In the genomic region with DNA sequence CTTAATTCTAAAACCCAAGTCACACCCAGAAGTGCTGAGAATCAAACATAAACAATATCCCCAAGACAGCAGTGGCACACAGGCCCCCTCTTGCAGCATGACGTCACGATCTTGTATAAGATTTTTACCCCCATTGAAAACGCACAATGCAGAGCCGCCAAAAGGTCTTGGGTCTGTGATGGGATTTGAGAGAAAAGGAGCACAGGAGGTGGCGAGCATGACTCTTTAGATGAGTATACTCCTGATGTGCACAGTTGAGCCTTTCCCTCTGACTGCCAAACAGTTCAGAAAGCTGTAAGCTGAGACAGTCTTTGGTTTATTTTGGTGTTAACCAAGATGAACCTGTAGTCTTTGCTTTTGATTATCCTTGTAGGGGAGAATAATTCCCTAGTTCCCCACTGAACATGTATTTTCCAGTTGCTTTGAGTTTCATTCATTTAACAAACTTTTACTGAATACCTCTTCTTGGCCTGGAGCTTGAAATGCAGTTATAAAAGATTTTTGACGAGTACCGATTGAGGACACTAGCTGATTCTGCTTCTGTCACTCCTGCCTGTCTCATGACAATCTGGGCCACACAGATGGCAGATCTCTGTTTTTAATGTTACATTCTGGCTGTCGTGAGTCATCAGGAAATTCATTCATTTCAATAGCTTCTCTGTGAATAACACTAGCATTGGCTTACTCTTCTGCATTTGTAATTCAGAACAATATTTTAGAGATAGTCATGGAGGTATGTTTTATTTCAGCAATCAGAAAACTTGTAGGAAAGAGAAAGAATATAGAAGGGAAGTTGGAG, we compare ENCODE assay signal across 15 cellular contexts. TPM values are rescaled to one million over a fixed set of nuclear protein-coding genes. Genes with fewer than 3 reads are reported as not detected.
DNase-seq lines count a peak whose midpoint lies in the region; TF ChIP-seq lines count a peak whose summit lies in the region.
"Had no signal": no experiment of that assay in that cellular context is flagged by ENCODE, and none has a peak within 500 bp of the region (broad histone marks: within the 10 kb centered on the region; RNA-seq: fewer than 3 reads in every experiment).

No MANE protein-coding gene starts in this region.

- in situ Hi-C loops in brain microvascular endothelial cell (cut with HindIII; ENCODE audit: low pct_ligation_motif_present, low sequenced_read_pairs): no loop called here

- TF ChIP-seq CTCF in brain microvascular endothelial cell (IDR thresholded peaks at IDR 0.05; ENCODE audit: low read depth, low read length, missing control alignments): no peak

- H3K4me3 ChIP-seq in brain microvascular endothelial cell (ENCODE audit: low read depth, low read length): no peak overlapping the region
- H3K4me3 ChIP-seq: skin epidermis, upper lobe of right lung had no signal

- H3K27me3 ChIP-seq in brain microvascular endothelial cell (replicated peaks): no peaks in the 10 kb centered on the region
- H3K27me3 ChIP-seq: upper lobe of right lung had no signal

- peak overlapping the region; percentile 39 for H3K27ac ChIP-seq in brain microvascular endothelial cell
- H3K27ac ChIP-seq: C4-2B, skin epidermis, upper lobe of right lung had no signal

- no peaks in the 10 kb centered on the region for H3K36me3 ChIP-seq in brain microvascular endothelial cell (replicated peaks)
- H3K36me3 ChIP-seq: upper lobe of right lung had no signal

- peak; percentile 88 for DNase-seq in COLO829 (ENCODE audit: low spot score)
- DNase-seq in LHCN-M2 (ENCODE audit: low read depth): peak; percentile 56
- DNase-seq in brain microvascular endothelial cell: peak; percentile 57
- DNase-seq in lung microvascular endothelial cell (ENCODE audit: low read depth in 2 of 2): peak; percentile 62 to 80
- no peak for DNase-seq in dedifferentiated amniotic fluid mesenchymal stem cell (ENCODE audit: extremely low spot score)
- DNase-seq in HT-29 (ENCODE audit: low spot score): no peak
- no peak for DNase-seq in NCI-H2196 treated with DMSO at 0.1 percent for 48 hours (lab: John Stamatoyannopoulos, UW; ENCODE audit: unreplicated experiment)
- no peak for DNase-seq in NCI-H2029 treated with DMSO at 0.1 percent for 48 hours (lab: John Stamatoyannopoulos, UW)
- DNase-seq: activated effector memory CD4-positive, alpha-beta T cell treated with anti-CD3 and anti-CD28 coated beads, Interleukin-2, amount 50 U/mL, for 16 hours; GOT3; NCI-H526; upper lobe of right lung had no signal

RNA-seq across cellular contexts. Expression of a gene that starts 28.9 kb away (rescaled TPM):
- total RNA-seq in LHCN-M2 (2014; rRNA removed) (0.19 and 1.3 TPM in 2 replicates), lung microvascular endothelial cell (0.22 TPM in 1 of 2 replicates, not detected in the other)
- polyA plus RNA-seq in LHCN-M2 (2012): 0.27 TPM
- total RNA-seq in HT-29 (2014; rRNA removed; shearing (Covaris generic)): not detected in 2 replicates

RNA-seq across cellular contexts. Expression of a gene that starts 50.2 kb away (rescaled TPM):
- total RNA-seq in LHCN-M2 (2014; rRNA removed) (not detected in 2 replicates), lung microvascular endothelial cell (not detected in 2 replicates)
- 0.04 TPM for polyA plus RNA-seq in LHCN-M2 (2012)
- total RNA-seq in HT-29 (2014; rRNA removed; shearing (Covaris generic)): 0.08 TPM in 1 of 2 replicates, not detected in the other
- total RNA-seq: mononuclear cell, upper lobe of right lung had no signal

RNA-seq across cellular contexts. Expression of a gene that starts 54.5 kb away (rescaled TPM):
- total RNA-seq in LHCN-M2 (2014; rRNA removed): 15.1 and 24.2 TPM in 2 replicates
- polyA plus RNA-seq in LHCN-M2 (2012): 73.4 TPM
- total RNA-seq in lung microvascular endothelial cell: 16.8 and 42.9 TPM in 2 replicates
- 107 and 118 TPM in 2 replicates for total RNA-seq in HT-29 (2014; rRNA removed; shearing (Covaris generic))

Comparison
In these comparisons a context has a peak if more than half of its experiments do, and no peak if none do; other contexts are left out.
1. DNase-seq: peak in COLO829 (single experiment), LHCN-M2 (single experiment), brain microvascular endothelial cell (single experiment) and lung microvascular endothelial cell (2 of 2); none in dedifferentiated amniotic fluid mesenchymal stem cell (single experiment), HT-29 (single experiment), NCI-H2196 treated with DMSO at 0.1 percent for 48 hours (single experiment) and NCI-H2029 treated with DMSO at 0.1 percent for 48 hours (single experiment).